Comparison of ENCODE assay signal across 1 cellular context in the genomic region with DNA sequence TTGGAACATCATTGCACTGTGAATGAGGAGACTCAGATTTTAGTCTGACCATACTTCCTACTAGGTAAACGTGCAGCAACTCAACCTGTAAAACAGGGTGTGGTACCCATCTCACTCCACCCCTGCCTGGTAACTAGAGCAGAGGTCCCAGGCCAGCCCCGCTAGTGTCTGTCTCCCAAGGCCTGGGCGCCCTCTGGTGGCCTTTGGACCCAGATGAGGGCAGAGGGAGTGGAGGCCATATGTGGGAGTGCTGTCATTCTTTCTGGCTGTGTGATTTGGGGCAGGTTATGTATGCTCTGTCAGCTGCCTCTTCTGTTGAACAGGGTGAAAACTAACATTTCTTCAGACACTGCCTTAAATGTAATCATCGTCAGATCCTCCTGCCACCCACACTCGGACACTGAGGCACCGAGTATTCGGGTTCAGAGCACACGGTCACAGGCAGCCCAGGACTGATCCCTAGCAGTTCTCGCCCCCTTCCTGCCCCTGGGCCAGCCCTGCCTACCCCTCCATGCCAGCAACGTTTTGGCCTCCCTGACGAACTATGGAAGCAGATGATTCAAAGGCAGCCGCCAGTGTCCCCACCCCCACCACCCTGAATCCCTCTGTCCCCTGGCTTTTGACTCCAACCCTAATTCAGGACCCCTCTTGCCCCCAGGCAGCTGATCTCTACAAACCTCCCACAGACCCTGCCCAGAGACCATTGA.
TF ChIP-seq lines count a peak whose summit lies in the region.

No MANE protein-coding gene starts in this region.

TF ChIP-seq in K562, 482 proteins besides CTCF, POLR2A, EP300 and RAD21 (continued from another document and continues in another):
- TF ChIP-seq ZNF318 (IDR thresholded peaks at IDR 0.05; ENCODE audit: borderline replicate concordance in 1 of 2, low read depth in 1 of 2) (no peak), COPS2 (conservative IDR thresholded peaks at IDR 0.05) (no peak), STAG1 (CRISPR knock-in tag; IDR thresholded peaks at IDR 0.05; ENCODE audit: borderline replicate concordance) (peak; percentile 96), ID3 (CRISPR knock-in tag; IDR thresholded peaks at IDR 0.05) (no peak), ID3 (tag; IDR thresholded peaks at IDR 0.05) (no peak), NCOR1 (IDR thresholded peaks at IDR 0.05) (no peak), SAP30 (IDR thresholded peaks at IDR 0.05; ENCODE audit: borderline replicate concordance, insufficient read depth, low read depth, low read length, poor library complexity, severe bottlenecking) (no peak), MEF2D (tag; conservative IDR thresholded peaks at IDR 0.05; ENCODE audit: low read depth) (no peak), ZSCAN29 (IDR thresholded peaks at IDR 0.05) (no peak), TRIM25 (IDR thresholded peaks at IDR 0.05; ENCODE audit: borderline replicate concordance) (no peak), ZBED1 (IDR thresholded peaks at IDR 0.05) (no peak), ZNF668 (CRISPR knock-in tag; IDR thresholded peaks at IDR 0.05) (no peak), BRCA1 (IDR thresholded peaks at IDR 0.05) (no peak), BRCA1 (CRISPR knock-in tag; IDR thresholded peaks at IDR 0.05) (no peak), STAT5A (IDR thresholded peaks at IDR 0.05; ENCODE audit: borderline replicate concordance, low read length) (no peak), ZNF431 (CRISPR knock-in tag; IDR thresholded peaks at IDR 0.05) (no peak), ZBTB33 (CRISPR knock-in tag; IDR thresholded peaks at IDR 0.05) (no peak), HOMEZ (CRISPR knock-in tag; IDR thresholded peaks at IDR 0.05) (no peak), FOXK1 (CRISPR knock-in tag; IDR thresholded peaks at IDR 0.05; ENCODE audit: borderline replicate concordance) (peak; percentile 37; the same call in 1 of the 2 replicates), ZNF354B (CRISPR knock-in tag; IDR thresholded peaks at IDR 0.05) (no peak), MTA3 (IDR thresholded peaks at IDR 0.05; ENCODE audit: borderline replicate concordance) (0 out of 2 replicates have a peak, but pooled peaks have one; percentile 21), ETV5 (CRISPR knock-in tag; IDR thresholded peaks at IDR 0.05; ENCODE audit: low read depth) (no peak), EZH2 (IDR thresholded peaks at IDR 0.05; ENCODE audit: borderline replicate concordance, low read depth, low read length) (no peak), SIN3A (IDR thresholded peaks at IDR 0.05; ENCODE audit: borderline replicate concordance in 2 of 2, control insufficient read depth in 1 of 2, low read depth in 2 of 2, low read length in 2 of 2) (no peak), SNRNP70 (optimal IDR thresholded peaks at IDR 0.05; ENCODE audit: low read depth, low read length) (no peak), ZEB2 (IDR thresholded peaks at IDR 0.05) (no peak), RFX5 (IDR thresholded peaks at IDR 0.05; ENCODE audit: low read depth, low read length) (no peak), MAX (CRISPR knock-in tag; IDR thresholded peaks at IDR 0.05) (no peak), DLX4 (CRISPR knock-in tag; IDR thresholded peaks at IDR 0.05) (no peak), CXXC5 (CRISPR knock-in tag; IDR thresholded peaks at IDR 0.05) (no peak), NFYB (IDR thresholded peaks at IDR 0.05; ENCODE audit: extremely low read depth, insufficient read length) (no peak)
- TF ChIP-seq, protein P1, sequence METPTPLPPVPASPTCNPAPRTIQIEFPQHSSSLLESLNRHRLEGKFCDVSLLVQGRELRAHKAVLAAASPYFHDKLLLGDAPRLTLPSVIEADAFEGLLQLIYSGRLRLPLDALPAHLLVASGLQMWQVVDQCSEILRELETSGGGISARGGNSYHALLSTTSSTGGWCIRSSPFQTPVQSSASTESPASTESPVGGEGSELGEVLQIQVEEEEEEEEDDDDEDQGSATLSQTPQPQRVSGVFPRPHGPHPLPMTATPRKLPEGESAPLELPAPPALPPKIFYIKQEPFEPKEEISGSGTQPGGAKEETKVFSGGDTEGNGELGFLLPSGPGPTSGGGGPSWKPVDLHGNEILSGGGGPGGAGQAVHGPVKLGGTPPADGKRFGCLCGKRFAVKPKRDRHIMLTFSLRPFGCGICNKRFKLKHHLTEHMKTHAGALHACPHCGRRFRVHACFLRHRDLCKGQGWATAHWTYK (CRISPR knock-in tag; IDR thresholded peaks at IDR 0.05), result no peak
- TF ChIP-seq, protein P2, sequence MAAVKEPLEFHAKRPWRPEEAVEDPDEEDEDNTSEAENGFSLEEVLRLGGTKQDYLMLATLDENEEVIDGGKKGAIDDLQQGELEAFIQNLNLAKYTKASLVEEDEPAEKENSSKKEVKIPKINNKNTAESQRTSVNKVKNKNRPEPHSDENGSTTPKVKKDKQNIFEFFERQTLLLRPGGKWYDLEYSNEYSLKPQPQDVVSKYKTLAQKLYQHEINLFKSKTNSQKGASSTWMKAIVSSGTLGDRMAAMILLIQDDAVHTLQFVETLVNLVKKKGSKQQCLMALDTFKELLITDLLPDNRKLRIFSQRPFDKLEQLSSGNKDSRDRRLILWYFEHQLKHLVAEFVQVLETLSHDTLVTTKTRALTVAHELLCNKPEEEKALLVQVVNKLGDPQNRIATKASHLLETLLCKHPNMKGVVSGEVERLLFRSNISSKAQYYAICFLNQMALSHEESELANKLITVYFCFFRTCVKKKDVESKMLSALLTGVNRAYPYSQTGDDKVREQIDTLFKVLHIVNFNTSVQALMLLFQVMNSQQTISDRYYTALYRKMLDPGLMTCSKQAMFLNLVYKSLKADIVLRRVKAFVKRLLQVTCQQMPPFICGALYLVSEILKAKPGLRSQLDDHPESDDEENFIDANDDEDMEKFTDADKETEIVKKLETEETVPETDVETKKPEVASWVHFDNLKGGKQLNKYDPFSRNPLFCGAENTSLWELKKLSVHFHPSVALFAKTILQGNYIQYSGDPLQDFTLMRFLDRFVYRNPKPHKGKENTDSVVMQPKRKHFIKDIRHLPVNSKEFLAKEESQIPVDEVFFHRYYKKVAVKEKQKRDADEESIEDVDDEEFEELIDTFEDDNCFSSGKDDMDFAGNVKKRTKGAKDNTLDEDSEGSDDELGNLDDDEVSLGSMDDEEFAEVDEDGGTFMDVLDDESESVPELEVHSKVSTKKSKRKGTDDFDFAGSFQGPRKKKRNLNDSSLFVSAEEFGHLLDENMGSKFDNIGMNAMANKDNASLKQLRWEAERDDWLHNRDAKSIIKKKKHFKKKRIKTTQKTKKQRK (IDR thresholded peaks at IDR 0.05; ENCODE audit: borderline replicate concordance, low read depth, low read length), result no peak
- TF ChIP-seq, protein P3, sequence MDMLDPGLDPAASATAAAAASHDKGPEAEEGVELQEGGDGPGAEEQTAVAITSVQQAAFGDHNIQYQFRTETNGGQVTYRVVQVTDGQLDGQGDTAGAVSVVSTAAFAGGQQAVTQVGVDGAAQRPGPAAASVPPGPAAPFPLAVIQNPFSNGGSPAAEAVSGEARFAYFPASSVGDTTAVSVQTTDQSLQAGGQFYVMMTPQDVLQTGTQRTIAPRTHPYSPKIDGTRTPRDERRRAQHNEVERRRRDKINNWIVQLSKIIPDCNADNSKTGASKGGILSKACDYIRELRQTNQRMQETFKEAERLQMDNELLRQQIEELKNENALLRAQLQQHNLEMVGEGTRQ (CRISPR knock-in tag; IDR thresholded peaks at IDR 0.05), result no peak
